In genomic region chr7:42689626-42690025, GRCh38 we compare ENCODE assay signal across 17 cellular contexts.
A peak's percentile ranks its signal among the peaks of the same experiment; 100 is the strongest.
DNase-seq lines count a peak whose midpoint lies in the region; ATAC-seq and TF ChIP-seq lines count a peak whose summit lies in the region.
"Had no signal": no experiment of that assay in that cellular context is flagged by ENCODE, and none has a peak within 500 bp of the region (broad histone marks: within the 10 kb centered on the region; RNA-seq: fewer than 3 reads in every experiment).

No MANE protein-coding gene starts in this region.

- no peaks in the 10 kb centered on the region for H3K4me1 Mint-ChIP-seq in progenitor cell of endocrine pancreas (ENCODE audit: low read depth)
- H3K4me1 Mint-ChIP-seq: CD8-positive, alpha-beta memory T cell had no signal

- peak overlapping the region; percentile 25 for H3K27ac ChIP-seq in epithelial cell of prostate
- H3K27ac ChIP-seq in foreskin keratinocyte, result no peak overlapping the region
- H3K27ac ChIP-seq: 22Rv1, BLaER1 had no signal

- DNase-seq in DMS53 (lab: John Stamatoyannopoulos, UW), result peak; percentile 49
- DNase-seq in DMS53 treated with DMSO at 0.1 percent for 48 hours (lab: John Stamatoyannopoulos, UW; ENCODE audit: unreplicated experiment), result no peak
- peak; percentile 5 for DNase-seq in RKO (ENCODE audit: low spot score)
- no peak for DNase-seq in epithelial cell of prostate (ENCODE audit: low read depth, low spot score)
- DNase-seq in foreskin keratinocyte, result peak in 1 of 2 donors; percentile 37
- DNase-seq in COR-L47 (lab: John Stamatoyannopoulos, UW), result no peak
- no peak for DNase-seq in AG20443 (ENCODE audit: low spot score)
- DNase-seq in progenitor cell of endocrine pancreas (ENCODE audit: low spot score, unreplicated experiment), result no peak
- DNase-seq: AML-193; CD8-positive, alpha-beta memory T cell; DMS 273 treated with DMSO at 0.1 percent for 48 hours; DMS79 treated with DMSO at 0.1 percent for 48 hours; EL; GDM1 had no signal

- peaks cover 46% of the 10 kb centered on the region for H3K27me3 Mint-ChIP-seq in progenitor cell of endocrine pancreas

- H3K27ac Mint-ChIP-seq in progenitor cell of endocrine pancreas, result no peak overlapping the region

- H3K27me3 ChIP-seq in foreskin keratinocyte, result no peaks in the 10 kb centered on the region
- H3K27me3 ChIP-seq: BLaER1 had no signal

- H3K9me3 Mint-ChIP-seq in progenitor cell of endocrine pancreas (ENCODE audit: low read depth), result peaks cover 4% of the 10 kb centered on the region

- H3K4me1 ChIP-seq in foreskin keratinocyte, result no peaks in the 10 kb centered on the region

- H3K36me3 Mint-ChIP-seq in progenitor cell of endocrine pancreas (ENCODE audit: insufficient read depth), result no peaks in the 10 kb centered on the region
- H3K36me3 Mint-ChIP-seq: CD8-positive, alpha-beta memory T cell had no signal

- no peak overlapping the region for H3K4me3 Mint-ChIP-seq in progenitor cell of endocrine pancreas (ENCODE audit: low read depth)
- H3K4me3 Mint-ChIP-seq: CD8-positive, alpha-beta memory T cell had no signal

- ATAC-seq in foreskin keratinocyte, result peak; percentile 64
- ATAC-seq: HepG2 had no signal

- TF ChIP-seq CTCF in foreskin keratinocyte (conservative IDR thresholded peaks at IDR 0.05), result no peak
- TF ChIP-seq CTCF in progenitor cell of endocrine pancreas (IDR thresholded peaks at IDR 0.05; ENCODE audit: unreplicated experiment), result no peak

Comparison
In these comparisons a context has a peak if more than half of its experiments do, and no peak if none do; other contexts are left out.
1. DNase-seq: peak in DMS53 (single experiment) and RKO (single experiment); none in DMS53 treated with DMSO at 0.1 percent for 48 hours (single experiment), epithelial cell of prostate (single experiment), COR-L47 (single experiment), AG20443 (single experiment) and progenitor cell of endocrine pancreas (single experiment).